In genomic region chr1:942411-942821, GRCh38 we compare ENCODE assay signal across 7 cellular contexts. TPM values are rescaled to one million over a fixed set of nuclear protein-coding genes. Genes with fewer than 3 reads are reported as not detected.
DNase-seq lines count a peak whose midpoint lies in the region; ATAC-seq and TF ChIP-seq lines count a peak whose summit lies in the region.

No MANE protein-coding gene starts in this region.

- peak; percentile 13 for ATAC-seq in effector memory CD8-positive, alpha-beta T cell (replicated peaks)

- H3K4me1 ChIP-seq in DOHH2 (ENCODE audit: control insufficient read depth, low read length) (peaks cover 20% of the 10 kb centered on the region), trophoblast cell (ENCODE audit: control insufficient read depth in 1 of 2, insufficient read depth in 2 of 2, low read length in 2 of 2) (peaks cover 41 to 42% of the 10 kb centered on the region in 2 experiments)

- H3K4me2 ChIP-seq in DOHH2 (ENCODE audit: low read length) (peak overlapping the region; percentile 39; the same call in 1 of the 2 replicates), trophoblast cell (ENCODE audit: low read length) (peak overlapping the region; percentile 66)

- H3K4me3 ChIP-seq in DOHH2 (ENCODE audit: low read length) (no peak overlapping the region), LNCaP clone FGC (ENCODE audit: low read depth, low read length) (peak overlapping the region; percentile 40), trophoblast cell (ENCODE audit: low read depth, low read length) (peak overlapping the region; percentile 51)

- peak overlapping the region; percentile 88 for H4K91ac ChIP-seq in trophoblast cell (ENCODE audit: low read depth, low read length)

- H4K12ac ChIP-seq in trophoblast cell (ENCODE audit: low read depth, low read length) = no peak overlapping the region

- no peak overlapping the region for H2AK5ac ChIP-seq in trophoblast cell (ENCODE audit: low read length)

- peaks cover 22 to 45% of the 10 kb centered on the region in 2 donors for H3K27me3 Mint-ChIP-seq in effector memory CD8-positive, alpha-beta T cell

- no peaks in the 10 kb centered on the region for H3K79me2 ChIP-seq in DOHH2 (ENCODE audit: control insufficient read depth, low read length)
- H3K79me2 ChIP-seq in trophoblast cell (ENCODE audit: control insufficient read depth, insufficient read depth, low read length, poor library complexity) = peaks cover 4% of the 10 kb centered on the region

- H3K4me1 Mint-ChIP-seq in effector memory CD8-positive, alpha-beta T cell (ENCODE audit: low read depth in 2 of 2) = peaks cover 7 to 10% of the 10 kb centered on the region in 2 donors

- peaks cover 26% of the 10 kb centered on the region for H3K79me1 ChIP-seq in trophoblast cell (ENCODE audit: low read length)

- WGBS in trophoblast cell (ENCODE audit: extremely low coverage, insufficient coverage, insufficient read length) = no CpG with 5 or more reads among the region's 48 CpGs

- no peak overlapping the region for H3K27ac ChIP-seq in DOHH2 (ENCODE audit: low read depth, low read length)
- no peak overlapping the region for H3K27ac ChIP-seq in trophoblast cell (ENCODE audit: low read depth, low read length)

- H4K8ac ChIP-seq in trophoblast cell (ENCODE audit: low read depth, low read length) = peak overlapping the region; percentile 85

- peak overlapping the region; percentile 44 for H2BK5ac ChIP-seq in trophoblast cell (ENCODE audit: low read depth, low read length, poor library complexity)

- H3K27me3 ChIP-seq in DOHH2 (ENCODE audit: control insufficient read depth, low read length) (peaks cover 47% of the 10 kb centered on the region), trophoblast cell (ENCODE audit: insufficient read depth, low read length) (peaks cover 2% of the 10 kb centered on the region)

- no peaks in the 10 kb centered on the region for H3K9me3 ChIP-seq in DOHH2 (ENCODE audit: control insufficient read depth, insufficient read depth, low read length)
- no peaks in the 10 kb centered on the region for H3K9me3 ChIP-seq in trophoblast cell (ENCODE audit: insufficient read depth, low read depth, low read length)

- H3K9me2 ChIP-seq in DOHH2 (replicated peaks; ENCODE audit: control insufficient read depth, low read length) = no peaks in the 10 kb centered on the region

- no peak overlapping the region for H3K27ac Mint-ChIP-seq in effector memory CD8-positive, alpha-beta T cell

- peak overlapping the region; percentile 67 for H2BK120ac ChIP-seq in trophoblast cell (ENCODE audit: insufficient read depth, low read length, poor library complexity)

- peaks cover 9% of the 10 kb centered on the region for H4K20me1 ChIP-seq in DOHH2 (ENCODE audit: control insufficient read depth, insufficient read depth, low read depth, low read length)

- no peak overlapping the region for H3K4me3 Mint-ChIP-seq in effector memory CD8-positive, alpha-beta T cell

- no peak overlapping the region for H2BK12ac ChIP-seq in trophoblast cell (ENCODE audit: low read length)

- H3F3A ChIP-seq in DOHH2 (ENCODE audit: control insufficient read depth, insufficient read depth) = no peaks in the 10 kb centered on the region

- no peaks in the 10 kb centered on the region for H3K9me3 Mint-ChIP-seq in effector memory CD8-positive, alpha-beta T cell

- H3K36me3 Mint-ChIP-seq in effector memory CD8-positive, alpha-beta T cell (ENCODE audit: insufficient read depth) = peaks cover 7% of the 10 kb centered on the region

- DNase-seq in LNCaP clone FGC (ENCODE audit: low read depth) = no peak
- no peak for DNase-seq in effector memory CD8-positive, alpha-beta T cell
- no peak for DNase-seq in trophoblast cell
- DNase-seq in Ammon's horn (ENCODE audit: low spot score) = no peak
- DNase-seq in AG08395 (ENCODE audit: low spot score) = no peak
- DNase-seq in middle frontal gyrus (ENCODE audit: extremely low spot score, low spot score) = no peak

- no peak overlapping the region for H3K23ac ChIP-seq in trophoblast cell (ENCODE audit: low read length)

- no peak overlapping the region for H3K4ac ChIP-seq in trophoblast cell (ENCODE audit: low read depth, low read length)

- H3K36me3 ChIP-seq in DOHH2 (ENCODE audit: control insufficient read depth, low read length) = peaks cover 18% of the 10 kb centered on the region
- H3K36me3 ChIP-seq in trophoblast cell (ENCODE audit: control insufficient read depth in 1 of 2, insufficient read depth in 2 of 2, low read length in 2 of 2) = peaks cover 32 to 34% of the 10 kb centered on the region in 2 experiments

- peak overlapping the region; percentile 8 for H2AFZ ChIP-seq in trophoblast cell (ENCODE audit: insufficient read depth, low read length, poor library complexity)

- no peak overlapping the region for H3K18ac ChIP-seq in trophoblast cell (ENCODE audit: low read length)

- no peak overlapping the region for H3K9ac ChIP-seq in trophoblast cell (ENCODE audit: low read length)

- TF ChIP-seq CTCF in DOHH2 (IDR thresholded peaks at IDR 0.05; ENCODE audit: low read depth, low read length, poor library complexity, severe bottlenecking) = no peak
- TF ChIP-seq CTCF in LNCaP clone FGC (IDR thresholded peaks at IDR 0.05; ENCODE audit: control insufficient read depth, extremely low read depth, insufficient read depth) = no peak

- H3K14ac ChIP-seq in trophoblast cell (ENCODE audit: low read length) = peak overlapping the region; percentile 60

RNA-seq across cellular contexts. Expression of gene NOC2L, which starts 16.6 kb away (rescaled TPM):
- polyA plus RNA-seq in trophoblast cell (2013) = 41.5 and 42.0 TPM in 2 replicates

RNA-seq across cellular contexts. Expression of gene KLHL17, which starts 18.0 kb away (rescaled TPM):
- polyA plus RNA-seq in trophoblast cell (2013) = 18.1 and 18.5 TPM in 2 replicates

RNA-seq across cellular contexts. Expression of gene SAMD11, which starts 18.7 kb away (rescaled TPM):
- 16.6 and 18.4 TPM in 2 replicates for polyA plus RNA-seq in trophoblast cell (2013)

RNA-seq across cellular contexts. Expression of gene PLEKHN1, which starts 23.9 kb away (rescaled TPM):
- 1.9 and 2.1 TPM in 2 replicates for polyA plus RNA-seq in trophoblast cell (2013)

RNA-seq across cellular contexts. Expression of gene PERM1, which starts 39.5 kb away (rescaled TPM):
- polyA plus RNA-seq in trophoblast cell (2013) = not detected in 2 replicates
